ENCODE assay signal across 20 cellular contexts in genomic region chr16:88821168-88821850, GRCh38.
"Had no signal": no experiment of that assay in that cellular context is flagged by ENCODE, and none has a peak within 500 bp of the region (broad histone marks: within the 10 kb centered on the region; RNA-seq: fewer than 3 reads in every experiment).

No MANE protein-coding gene starts in this region.

- H3K27ac ChIP-seq: prostate gland, skin epidermis, tibial artery, uterus had no signal

- H3K4me1 ChIP-seq: prostate gland, tibial artery, uterus had no signal

- H3K27ac Mint-ChIP-seq: activated CD8-positive, alpha-beta T cell treated with anti-CD3 and anti-CD28 coated beads for 36 hours; activated naive CD4-positive, alpha-beta T cell treated with anti-CD3 and anti-CD28 coated beads, Interleukin-2, amount 50 U/mL, for 72 hours; mesothelial cell of epicardium; nephron progenitor cell; stimulated activated naive B cell treated with anti-CD40 and anti-IgM and Interleukin-4, amounts not matched to agents 10 μg/mL and 1 μg/mL and 100 μg/mL, for 72 hours had no signal

- H3K4me3 Mint-ChIP-seq: activated CD8-positive, alpha-beta T cell treated with anti-CD3 and anti-CD28 coated beads for 36 hours; mesothelial cell of epicardium; nephron progenitor cell; stimulated activated naive B cell treated with anti-CD40 and anti-IgM and Interleukin-4, amounts not matched to agents 10 μg/mL and 1 μg/mL and 100 μg/mL, for 72 hours had no signal

- H3K4me1 Mint-ChIP-seq: mesothelial cell of epicardium; stimulated activated naive B cell treated with anti-CD40 and anti-IgM and Interleukin-4, amounts not matched to agents 10 μg/mL and 1 μg/mL and 100 μg/mL, for 72 hours had no signal

- H3K36me3 Mint-ChIP-seq: activated naive CD4-positive, alpha-beta T cell treated with anti-CD3 and anti-CD28 coated beads, Interleukin-2, amount 50 U/mL, for 72 hours had no signal

- DNase-seq: activated CD4-positive, alpha-beta T cell treated with anti-CD3 and anti-CD28 coated beads for 48 hours; activated CD8-positive, alpha-beta T cell treated with anti-CD3 and anti-CD28 coated beads for 36 hours; activated gamma-delta T cell; activated T-cell treated with anti-CD3 and anti-CD28 coated beads, Interleukin-2, amount 50 U/mL, for 48 hours; amniotic stem cell; caudate nucleus; nephron progenitor cell; right cardiac atrium; stimulated activated CD4-positive, alpha-beta T cell treated with anti-CD3 and anti-CD28 coated beads, Interleukin-15, amount 100 ng/mL, for 24 hours; stimulated activated CD4-positive, alpha-beta T cell treated with anti-CD3 and anti-CD28 coated beads, Interleukin-4, amount 100 ng/mL, for 1 hour; stimulated activated naive B cell treated with anti-CD40 and anti-IgM and Interleukin-4, amounts not matched to agents 10 μg/mL and 1 μg/mL and 100 μg/mL, for 72 hours; tibial artery; uterus had no signal

- H3K36me3 ChIP-seq: uterus had no signal

- FAIRE-seq: colon, islet of Langerhans had no signal

- H3K4me3 ChIP-seq: lung, prostate gland, skin epidermis, tibial artery, uterus had no signal

- H3K9me3 ChIP-seq: prostate gland, tibial artery, uterus had no signal

- H3K9me3 Mint-ChIP-seq: activated CD8-positive, alpha-beta T cell treated with anti-CD3 and anti-CD28 coated beads for 36 hours; activated naive CD4-positive, alpha-beta T cell treated with anti-CD3 and anti-CD28 coated beads, Interleukin-2, amount 50 U/mL, for 72 hours; mesothelial cell of epicardium; nephron progenitor cell; stimulated activated naive B cell treated with anti-CD40 and anti-IgM and Interleukin-4, amounts not matched to agents 10 μg/mL and 1 μg/mL and 100 μg/mL, for 72 hours had no signal

- H3K27me3 ChIP-seq: tibial artery, uterus had no signal

- H3K27me3 Mint-ChIP-seq: activated CD8-positive, alpha-beta T cell treated with anti-CD3 and anti-CD28 coated beads for 36 hours; stimulated activated naive B cell treated with anti-CD40 and anti-IgM and Interleukin-4, amounts not matched to agents 10 μg/mL and 1 μg/mL and 100 μg/mL, for 72 hours had no signal
